Comparison of ENCODE assay signal across 8 cellular contexts in genomic region chr1:35715568-35716002, GRCh38. TPM values are rescaled to one million over a fixed set of nuclear protein-coding genes. Genes with fewer than 3 reads are reported as not detected.
DNase-seq lines count a peak whose midpoint lies in the region; ATAC-seq and TF ChIP-seq lines count a peak whose summit lies in the region.

No MANE protein-coding gene starts in this region.

- DNase-seq in DMS153 treated with DMSO at 0.1 percent for 48 hours (lab: John Stamatoyannopoulos, UW; ENCODE audit: unreplicated experiment) (peak; percentile 96), NCI-H510A (lab: John Stamatoyannopoulos, UW) (peak; percentile 94), choroid plexus epithelial cell (ENCODE audit: low read depth) (peak; percentile 86), lower leg skin (ENCODE audit: low spot score in 2 of 2) (peak; percentile 30 to 91)
- peak; percentile 71 to 76 for DNase-seq in activated CD4-positive, alpha-beta T cell treated with anti-CD3 and anti-CD28 coated beads for 4 hours
- peak; percentile 56 for DNase-seq in stimulated activated CD8-positive, alpha-beta memory T cell treated with anti-CD3 and anti-CD28 coated beads, Interleukin-12 subunit alpha, Interleukin-12 subunit beta, amount 100 ng/mL, for 1 hour (ENCODE audit: low read depth)

- peak; percentile 41 for ATAC-seq in HG02610 (IDR thresholded peaks at IDR 0.05; ENCODE audit: unreplicated experiment)
- ATAC-seq in HG03095 (IDR thresholded peaks at IDR 0.05; ENCODE audit: unreplicated experiment) = no peak

- 32 to 38% methylated on average over 14 to 15 of the region's 15 CpGs for WGBS in lower leg skin, 2 donors

- H3K4me3 ChIP-seq in choroid plexus epithelial cell (ENCODE audit: low read depth, low read length) = no peak overlapping the region
- no peak overlapping the region for H3K4me3 ChIP-seq in lower leg skin (ENCODE audit: low read depth, poor library complexity, severe bottlenecking)

- TF ChIP-seq CTCF in choroid plexus epithelial cell (conservative IDR thresholded peaks at IDR 0.05; ENCODE audit: low read depth, low read length) (peak; percentile 95), lower leg skin (IDR thresholded peaks at IDR 0.05) (no peak)

- intact Hi-C loops in lower leg skin (cut with DNase I; ENCODE audit: low total_unique reads) = loop anchor here (5.0 kb wide), 1 partner anchor 143 kb away; the partner anchor contains the start of gene TFAP2E

- no peak for TF ChIP-seq POLR2A in lower leg skin (IDR thresholded peaks at IDR 0.05)

RNA-seq across cellular contexts. Expression of gene C1orf216, which starts 3.1 kb away (rescaled TPM):
- total RNA-seq in lower leg skin = 1 to 10 TPM; 5.6 to 9.8 (median 6.5) TPM

RNA-seq across cellular contexts. Expression of gene CLSPN, which starts 54.2 kb away (rescaled TPM):
- under 1 TPM in 3 of 4 donors, not detected in 1; 0.32 to 0.37 (median 0.34) TPM for total RNA-seq in lower leg skin
